Comparison of ENCODE assay signal across 11 cellular contexts in the genomic region with DNA sequence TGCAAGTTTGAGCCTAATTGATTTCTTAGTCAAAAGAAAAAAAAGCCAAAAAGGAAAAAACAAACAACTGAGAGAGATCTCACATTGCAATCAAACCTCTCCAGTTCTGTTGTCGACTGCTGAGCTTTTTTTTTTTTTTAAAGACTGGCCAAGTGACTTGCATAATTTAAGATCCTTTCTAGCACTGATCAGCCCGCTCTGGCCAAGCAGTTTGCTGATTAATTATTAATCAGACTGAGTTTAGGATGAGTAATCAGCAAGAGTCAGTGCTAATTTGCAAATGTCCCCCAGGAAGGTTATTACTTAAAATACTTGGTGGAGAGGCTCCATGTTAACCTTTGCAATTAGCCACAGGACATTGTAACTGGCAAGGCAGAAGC. TPM values are rescaled to one million over a fixed set of nuclear protein-coding genes. Genes with fewer than 3 reads are reported as not detected.
DNase-seq lines count a peak whose midpoint lies in the region; ATAC-seq and TF ChIP-seq lines count a peak whose summit lies in the region.
"Had no signal": no experiment of that assay in that cellular context is flagged by ENCODE, and none has a peak within 500 bp of the region (broad histone marks: within the 10 kb centered on the region; RNA-seq: fewer than 3 reads in every experiment).

No MANE protein-coding gene starts in this region.

- CTCF ChIA-PET in activated naive CD4-positive, alpha-beta T cell treated with anti-CD3 and anti-CD28 coated beads for 36 hours (lab: Charles Lee): no interaction called here

- DNase-seq in GM23248 (peak; percentile 76), Karpas-422 (peak; percentile 79), kidney epithelial cell (ENCODE audit: low read depth) (peak; percentile 65), NCI-H345 (lab: John Stamatoyannopoulos, UW) (no peak)
- no peak for DNase-seq in activated naive CD4-positive, alpha-beta T cell treated with anti-CD3 and anti-CD28 coated beads for 36 hours
- DNase-seq in activated CD8-positive, alpha-beta memory T cell treated with anti-CD3 and anti-CD28 coated beads for 24 hours: no peak
- DNase-seq in activated naive CD8-positive, alpha-beta T cell treated with anti-CD3 and anti-CD28 coated beads, Interleukin-2, amount 50 U/mL, for 24 hours: no peak

- no peak overlapping the region for H3K4me3 Mint-ChIP-seq in activated naive CD4-positive, alpha-beta T cell treated with anti-CD3 and anti-CD28 coated beads for 36 hours
- no peak overlapping the region for H3K4me3 Mint-ChIP-seq in activated naive CD8-positive, alpha-beta T cell treated with anti-CD3 and anti-CD28 coated beads, Interleukin-2, amount 50 U/mL, for 24 hours
- H3K4me3 Mint-ChIP-seq: activated T-helper 17 cell treated with anti-CD3 and anti-CD28 coated beads, Interleukin-2, amount 50 U/mL, for 72 hours had no signal

- H3K4me2 ChIP-seq in GM23248 (ENCODE audit: unreplicated experiment) (peak overlapping the region; percentile 79), Karpas-422 (ENCODE audit: low read depth, low read length, poor library complexity, severe bottlenecking) (peak overlapping the region; percentile 64)

- peak; percentile 18 for ATAC-seq in GM18858 (IDR thresholded peaks at IDR 0.05; ENCODE audit: unreplicated experiment)
- no peak for ATAC-seq in activated naive CD8-positive, alpha-beta T cell treated with anti-CD3 and anti-CD28 coated beads, Interleukin-2, amount 50 U/mL, for 24 hours
- ATAC-seq: activated T-helper 17 cell treated with anti-CD3 and anti-CD28 coated beads, Interleukin-2, amount 50 U/mL, for 72 hours had no signal

- H3K9me2 ChIP-seq in GM23248 (ENCODE audit: insufficient read depth) (no peaks in the 10 kb centered on the region), Karpas-422 (replicated peaks; ENCODE audit: insufficient read depth, low read length) (no peaks in the 10 kb centered on the region)

- H3K4me1 Mint-ChIP-seq in activated naive CD4-positive, alpha-beta T cell treated with anti-CD3 and anti-CD28 coated beads for 36 hours (ENCODE audit: low read depth): no peaks in the 10 kb centered on the region
- H3K4me1 Mint-ChIP-seq in activated naive CD8-positive, alpha-beta T cell treated with anti-CD3 and anti-CD28 coated beads, Interleukin-2, amount 50 U/mL, for 24 hours: no peaks in the 10 kb centered on the region
- H3K4me1 Mint-ChIP-seq: activated T-helper 17 cell treated with anti-CD3 and anti-CD28 coated beads, Interleukin-2, amount 50 U/mL, for 72 hours had no signal

- H3F3A ChIP-seq in GM23248 (ENCODE audit: insufficient read depth): peaks cover 41% of the 10 kb centered on the region

- peaks cover 29% of the 10 kb centered on the region for H3K27me3 Mint-ChIP-seq in activated naive CD4-positive, alpha-beta T cell treated with anti-CD3 and anti-CD28 coated beads for 36 hours (ENCODE audit: low read depth)
- peaks cover 6% of the 10 kb centered on the region for H3K27me3 Mint-ChIP-seq in activated naive CD8-positive, alpha-beta T cell treated with anti-CD3 and anti-CD28 coated beads, Interleukin-2, amount 50 U/mL, for 24 hours

- no peak for TF ChIP-seq CTCF in kidney epithelial cell (IDR thresholded peaks at IDR 0.05; ENCODE audit: insufficient read depth, low read length, poor library complexity, severe bottlenecking)

- H3K9me3 ChIP-seq in GM23248 (ENCODE audit: low read depth): no peaks in the 10 kb centered on the region
- H3K9me3 ChIP-seq in Karpas-422 (ENCODE audit: low read length): no peaks in the 10 kb centered on the region

- H3K79me2 ChIP-seq in GM23248 (ENCODE audit: insufficient read depth) (peaks cover 6% of the 10 kb centered on the region; the same call in 1 of the 2 replicates), Karpas-422 (ENCODE audit: low read length) (no peaks in the 10 kb centered on the region)

- in situ Hi-C loops in GM23248 (cut with MboI): no loop called here

- H4K20me1 ChIP-seq in GM23248 (ENCODE audit: insufficient read depth) (no peaks in the 10 kb centered on the region), Karpas-422 (ENCODE audit: insufficient read depth, low read depth, low read length) (no peaks in the 10 kb centered on the region)

- H3K9me3 Mint-ChIP-seq in activated naive CD4-positive, alpha-beta T cell treated with anti-CD3 and anti-CD28 coated beads for 36 hours: no peaks in the 10 kb centered on the region
- no peaks in the 10 kb centered on the region for H3K9me3 Mint-ChIP-seq in activated naive CD8-positive, alpha-beta T cell treated with anti-CD3 and anti-CD28 coated beads, Interleukin-2, amount 50 U/mL, for 24 hours

- no peak overlapping the region for H3K27ac Mint-ChIP-seq in activated naive CD4-positive, alpha-beta T cell treated with anti-CD3 and anti-CD28 coated beads for 36 hours
- no peak overlapping the region for H3K27ac Mint-ChIP-seq in activated naive CD8-positive, alpha-beta T cell treated with anti-CD3 and anti-CD28 coated beads, Interleukin-2, amount 50 U/mL, for 24 hours
- H3K27ac Mint-ChIP-seq: activated T-helper 17 cell treated with anti-CD3 and anti-CD28 coated beads, Interleukin-2, amount 50 U/mL, for 72 hours had no signal

- peak overlapping the region; percentile 60 for H3K9ac ChIP-seq in GM23248
- H3K9ac ChIP-seq in Karpas-422 (ENCODE audit: low read length): peak overlapping the region; percentile 18

- H3K27me3 ChIP-seq in GM23248 (replicated peaks; ENCODE audit: insufficient read depth) (no peaks in the 10 kb centered on the region), Karpas-422 (ENCODE audit: low read length) (no peaks in the 10 kb centered on the region), kidney epithelial cell (ENCODE audit: control insufficient read depth, insufficient read depth, low read length) (no peaks in the 10 kb centered on the region)

- H3K4me3 ChIP-seq in GM23248 (peak overlapping the region; percentile 48), Karpas-422 (ENCODE audit: low read length) (peak overlapping the region; percentile 54), kidney epithelial cell (ENCODE audit: low read depth, low read length) (no peak overlapping the region)

- H3K4me1 ChIP-seq in GM23248 (ENCODE audit: insufficient read depth) (peaks cover 36% of the 10 kb centered on the region), Karpas-422 (ENCODE audit: low read length) (peaks cover 49% of the 10 kb centered on the region)

- H3K27ac ChIP-seq in GM23248: peak overlapping the region; percentile 68
- H3K27ac ChIP-seq in Karpas-422 (ENCODE audit: low read length): peak overlapping the region; percentile 64

- no peaks in the 10 kb centered on the region for H3K36me3 ChIP-seq in GM23248 (ENCODE audit: low read depth)
- H3K36me3 ChIP-seq in Karpas-422 (ENCODE audit: insufficient read depth, low read length): no peaks in the 10 kb centered on the region
- no peaks in the 10 kb centered on the region for H3K36me3 ChIP-seq in kidney epithelial cell (ENCODE audit: control insufficient read depth, insufficient read depth, low read length)

- no peaks in the 10 kb centered on the region for H3K36me3 Mint-ChIP-seq in activated naive CD4-positive, alpha-beta T cell treated with anti-CD3 and anti-CD28 coated beads for 36 hours (ENCODE audit: low read depth)
- H3K36me3 Mint-ChIP-seq in activated naive CD8-positive, alpha-beta T cell treated with anti-CD3 and anti-CD28 coated beads, Interleukin-2, amount 50 U/mL, for 24 hours (ENCODE audit: low read depth): no peaks in the 10 kb centered on the region

- 0 out of 2 replicates have a peak overlapping the region, but pooled peaks have one; percentile 6 for H2AFZ ChIP-seq in GM23248
- 0 out of 2 replicates have a peak overlapping the region, but pooled peaks have one; percentile 41 for H2AFZ ChIP-seq in Karpas-422 (ENCODE audit: low read length)

- intact Hi-C loops in activated naive CD4-positive, alpha-beta T cell treated with anti-CD3 and anti-CD28 coated beads for 36 hours (cut with micrococcal nuclease): no loop called here

- WGBS in GM23248 (ENCODE audit: low coverage in 1 of 2, low lambda C conversion rate in 2 of 2, missing lambda C conversion rate in 2 of 2), 2 experiments: 0% methylated on average over 2 of the region's 2 CpGs

RNA-seq across cellular contexts. Expression of a gene that starts 39.3 kb away (rescaled TPM):
- not detected in 2 replicates for total RNA-seq in GM23248 (2014; rRNA removed; shearing (Covaris generic))
- not detected in 2 replicates for polyA plus RNA-seq in GM23248 (2016; fragmentation: Nextera tagmentation; extraction: Ambion mirVana)
- total RNA-seq in Karpas-422 (2014; rRNA removed; shearing (Covaris generic); ENCODE audit: low replicate concordance): not detected in 2 replicates
- not detected in 2 replicates for total RNA-seq in kidney epithelial cell
- not detected for total RNA-seq in activated naive CD4-positive, alpha-beta T cell treated with anti-CD3 and anti-CD28 coated beads for 36 hours
- total RNA-seq: activated T-helper 17 cell treated with anti-CD3 and anti-CD28 coated beads, Interleukin-2, amount 50 U/mL, for 72 hours; SK-MEL-5 had no signal
- polyA plus RNA-seq: esophagus had no signal

Comparison
In these comparisons a context has a peak if more than half of its experiments do, and no peak if none do; other contexts are left out.
1. DNase-seq: peak in GM23248 (single experiment), Karpas-422 (single experiment) and kidney epithelial cell (single experiment); none in activated naive CD4-positive, alpha-beta T cell treated with anti-CD3 and anti-CD28 coated beads for 36 hours (single experiment), activated CD8-positive, alpha-beta memory T cell treated with anti-CD3 and anti-CD28 coated beads for 24 hours (single experiment), activated naive CD8-positive, alpha-beta T cell treated with anti-CD3 and anti-CD28 coated beads, Interleukin-2, amount 50 U/mL, for 24 hours (single experiment) and NCI-H345 (single experiment).